In the genomic region with DNA sequence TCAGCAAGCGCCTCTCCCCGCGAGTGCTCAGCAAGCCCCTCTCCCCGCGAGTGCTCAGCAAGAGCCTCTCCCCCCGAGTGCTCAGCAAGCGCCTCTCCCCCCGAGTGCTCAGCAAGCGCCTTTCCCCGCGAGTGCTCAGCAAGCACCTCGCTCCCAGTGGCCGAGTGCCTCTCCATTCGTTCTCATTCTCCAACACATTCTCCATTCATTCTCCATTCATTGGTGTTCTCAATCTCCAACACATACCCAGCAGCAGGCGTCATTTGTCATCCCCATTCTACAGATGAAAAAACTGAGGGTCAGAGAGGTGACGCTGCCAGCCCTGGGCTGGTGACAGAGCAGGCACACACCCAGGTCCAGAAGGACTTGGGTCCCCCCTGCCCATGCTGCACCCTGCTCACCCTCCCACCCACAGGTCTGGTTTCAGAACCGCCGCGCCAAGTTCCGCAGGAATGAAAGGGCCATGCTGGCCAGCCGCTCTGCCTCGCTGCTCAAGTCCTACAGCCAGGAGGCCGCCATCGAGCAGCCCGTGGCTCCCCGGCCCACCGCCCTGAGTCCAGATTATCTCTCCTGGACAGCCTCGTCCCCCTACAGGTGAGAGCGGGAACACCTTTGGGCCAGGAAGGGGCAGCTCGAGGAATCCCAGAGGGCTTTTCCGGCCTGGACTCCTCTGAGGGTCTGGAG, we compare ENCODE assay signal across 14 cellular contexts. TPM values are rescaled to one million over a fixed set of nuclear protein-coding genes. Genes with fewer than 3 reads are reported as not detected.
A peak's percentile ranks its signal among the peaks of the same experiment; 100 is the strongest.
DNase-seq lines count a peak whose midpoint lies in the region; ATAC-seq and TF ChIP-seq lines count a peak whose summit lies in the region.
"Had no signal": no experiment of that assay in that cellular context is flagged by ENCODE, and none has a peak within 500 bp of the region (broad histone marks: within the 10 kb centered on the region; RNA-seq: fewer than 3 reads in every experiment).

No MANE protein-coding gene starts in this region.

- H3K27ac ChIP-seq in WERI-Rb-1 = no peak overlapping the region
- H3K27ac ChIP-seq: SJSA1 had no signal

- peak; percentile 24 for TF ChIP-seq CTCF in AG09309 (IDR thresholded peaks at IDR 0.05; ENCODE audit: control insufficient read depth, insufficient read depth, low read depth, low read length, missing control alignments)
- TF ChIP-seq CTCF in WERI-Rb-1 (IDR thresholded peaks at IDR 0.05; ENCODE audit: low read depth, low read length) = peak; percentile 71

- H3K36me3 ChIP-seq in H7 (replicated peaks; ENCODE audit: control insufficient read depth, insufficient read depth, low read length) (no peaks in the 10 kb centered on the region), WERI-Rb-1 (no peaks in the 10 kb centered on the region)
- H3K36me3 ChIP-seq: SJSA1 had no signal

- H3K9me3 ChIP-seq in WERI-Rb-1 (ENCODE audit: severe bottlenecking) = no peaks in the 10 kb centered on the region
- H3K9me3 ChIP-seq: SJSA1 had no signal

- H3K4me3 ChIP-seq in AG09309 (ENCODE audit: control insufficient read depth, low read depth, low read length) (no peak overlapping the region), H7 (ENCODE audit: insufficient read depth, low read depth, low read length) (no peak overlapping the region), WERI-Rb-1 (ENCODE audit: low read depth, low read length) (no peak overlapping the region)
- H3K4me3 ChIP-seq: SJSA1 had no signal

- H3K27me3 ChIP-seq in H7 (ENCODE audit: control insufficient read depth, insufficient read depth, low read length) = no peaks in the 10 kb centered on the region
- H3K27me3 ChIP-seq in WERI-Rb-1 (ENCODE audit: insufficient read depth, low read depth, severe bottlenecking) = no peaks in the 10 kb centered on the region
- H3K27me3 ChIP-seq: SJSA1 had no signal

- DNase-seq in AG09309 (ENCODE audit: low read depth) (no peak), H7 (peak; percentile 94), WERI-Rb-1 (peak; percentile 73), islet precursor cell (peak; percentile 75), hepatic stellate cell (ENCODE audit: low spot score) (no peak)
- no peak for DNase-seq in activated CD4-positive, alpha-beta T cell treated with anti-CD3 and anti-CD28 coated beads, Interleukin-2, amount 50 U/mL, for 1 hour
- DNase-seq: activated CD4-positive, CD25-positive, alpha-beta regulatory T cell; activated effector memory CD4-positive, alpha-beta T cell treated with anti-CD3 and anti-CD28 coated beads, Interleukin-2, amount 50 U/mL, for 16 hours; NCI-H2171 treated with DMSO at 0.1 percent for 48 hours; posterior cingulate gyrus had no signal

- ATAC-seq in HG02981 (IDR thresholded peaks at IDR 0.05; ENCODE audit: unreplicated experiment) = no peak
- ATAC-seq in HG03108 (IDR thresholded peaks at IDR 0.05; ENCODE audit: unreplicated experiment) = no peak

RNA-seq across cellular contexts. Expression of gene PTGES, which starts 32.5 kb away (rescaled TPM):
- total RNA-seq in H7 (2014; rRNA removed; shearing (Covaris generic)) = 0.69 and 1.2 TPM in 2 replicates

RNA-seq across cellular contexts. Expression of gene PRRX2, which starts 54.9 kb away (rescaled TPM):
- total RNA-seq in H7 (2014; rRNA removed; shearing (Covaris generic)) = 10.8 and 12.7 TPM in 2 replicates
- total RNA-seq: frontal cortex had no signal

Comparison
In these comparisons a context has a peak if more than half of its experiments do, and no peak if none do; other contexts are left out.
1. DNase-seq: peak in H7 (single experiment), WERI-Rb-1 (single experiment) and islet precursor cell (single experiment); none in AG09309 (single experiment), activated CD4-positive, alpha-beta T cell treated with anti-CD3 and anti-CD28 coated beads, Interleukin-2, amount 50 U/mL, for 1 hour (single experiment) and hepatic stellate cell (single experiment).